In the genomic region with DNA sequence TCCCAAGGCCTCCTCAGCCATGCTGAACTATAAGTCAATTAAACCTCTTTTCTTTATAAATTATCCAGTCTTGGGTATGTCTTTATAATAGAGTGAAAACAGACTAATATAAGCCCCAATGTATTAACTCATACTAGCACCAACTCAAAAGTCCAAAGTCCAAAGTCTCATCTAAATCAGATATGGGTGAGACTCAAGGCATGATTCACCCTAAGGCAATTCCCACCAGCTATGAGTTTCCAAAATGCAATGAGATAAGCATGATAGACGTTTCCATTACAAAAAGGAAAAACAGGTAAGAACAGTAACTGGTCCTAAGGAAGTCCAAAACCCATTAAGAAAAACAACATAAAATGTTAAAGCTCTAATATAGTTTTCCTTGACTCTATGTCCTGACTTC, we compare ENCODE assay signal across 6 cellular contexts.
DNase-seq lines count a peak whose midpoint lies in the region; ATAC-seq, FAIRE-seq and TF ChIP-seq lines count a peak whose summit lies in the region.
"Not testable (repeated sequence)": the region's sequence is repeated elsewhere in the genome, so short reads cannot be mapped to it uniquely, and the experiment has no call there.

No MANE protein-coding gene starts in this region.

- not testable (repeated sequence) for H3K4me1 ChIP-seq in K562 (replicated peaks in 1 of 2; ENCODE audit: control insufficient read depth in 2 of 2, insufficient read depth in 2 of 2, low read length in 2 of 2); liver (ENCODE audit: control insufficient read depth in 4 of 4, insufficient read depth in 4 of 4, low read length in 3 of 4); small intestine (ENCODE audit: control insufficient read depth in 2 of 2, insufficient read depth in 1 of 2, low read depth in 1 of 2, low read length in 1 of 2)

- not testable (repeated sequence) for FAIRE-seq in K562 (lab: Jason Lieb, UNC); small intestine (lab: Jason Lieb, UNC)

- not testable (repeated sequence) for H3K79me2 ChIP-seq in K562 (ENCODE audit: control insufficient read depth, insufficient read depth, low read length)

- in situ Hi-C loops in K562 (cut with MboI): not testable (repeated sequence)

- H2AFZ ChIP-seq in K562 (ENCODE audit: low read depth, low read length): not testable (repeated sequence)

- CTCF ChIA-PET in K562 (lab: Yijun Ruan, JAX; ENCODE audit: low intra/inter-chr PET ratio): not testable (repeated sequence)

- not testable (repeated sequence) for H3K9ac ChIP-seq in K562 (ENCODE audit: insufficient read depth in 1 of 2, low read depth in 2 of 2, low read length in 2 of 2); liver (ENCODE audit: low read depth in 1 of 2, low read length in 2 of 2)

- H3K9me3 ChIP-seq in K562 (replicated peaks; ENCODE audit: control insufficient read depth, insufficient read depth, low read depth, low read length); liver (ENCODE audit: control insufficient read depth in 4 of 4, low read length in 3 of 4); small intestine (ENCODE audit: control insufficient read depth, low read depth): not testable (repeated sequence)

- not testable (repeated sequence) for TF ChIP-seq EP300 in K562 (IDR thresholded peaks at IDR 0.05; ENCODE audit: low read length)

- not testable (repeated sequence) for H3K27me3 ChIP-seq in K562 (ENCODE audit: control insufficient read depth in 2 of 2, insufficient read depth in 2 of 2, low read length in 2 of 2); liver (ENCODE audit: control insufficient read depth in 4 of 4, insufficient read depth in 4 of 4, low read length in 3 of 4); small intestine (ENCODE audit: control insufficient read depth in 2 of 2, insufficient read depth in 2 of 2, low read length in 2 of 2)

- TF ChIP-seq CTCF in K562 (IDR thresholded peaks at IDR 0.05 in 2 of 3, conservative IDR thresholded peaks at IDR 0.05 in 1 of 3; ENCODE audit: insufficient read depth in 2 of 3, low read depth in 1 of 3, low read length in 3 of 3); liver (IDR thresholded peaks at IDR 0.05; ENCODE audit: low read depth, low read length, missing input control): not testable (repeated sequence)

- not testable (repeated sequence) for BruUV-seq in K562 (replicated peaks; lab: Mats Ljungman, UMichigan)

- ATAC-seq in K562: not testable (repeated sequence)

- WGBS in K562 (ENCODE audit: insufficient coverage, low coverage, missing lambda C conversion rate): 0% methylated on average over 1 of the region's 1 CpG
- 36% methylated on average over 1 of the region's 1 CpG for WGBS in liver
- 14 to 43% (median 24%) methylated on average over 1 of the region's 1 CpG for WGBS in small intestine, 3 donors

- TF ChIP-seq POLR2A in K562 (conservative IDR thresholded peaks at IDR 0.05): not testable (repeated sequence)

- H3K4me2 ChIP-seq in K562 (ENCODE audit: insufficient read depth, low read length): not testable (repeated sequence)

- not testable (repeated sequence) for H3K4me3 ChIP-seq in K562; liver (ENCODE audit: low read depth in 1 of 3, low read length in 3 of 3); small intestine (ENCODE audit: low read depth in 1 of 2, low read length in 2 of 2)

- POLR2A ChIA-PET in K562 (lab: Yijun Ruan, JAX): not testable (repeated sequence)

- intact Hi-C loops in K562 (cut with micrococcal nuclease): not testable (repeated sequence)

- not testable (repeated sequence) for H3K9me1 ChIP-seq in K562 (ENCODE audit: control insufficient read depth, insufficient read depth, low read length)

- DNase-seq in LoVo (ENCODE audit: low spot score) (peak; percentile 18), RKO (ENCODE audit: low spot score) (peak; percentile 35), kidney tubule cell (ENCODE audit: low spot score) (peak; percentile 9), small intestine (peak; percentile 34)
- not testable (repeated sequence) for DNase-seq in K562 (ENCODE audit: extremely low read depth in 1 of 4, low spot score in 3 of 4)

- not testable (repeated sequence) for H4K20me1 ChIP-seq in K562 (replicated peaks; ENCODE audit: control insufficient read depth, insufficient read depth, low read length)

- not testable (repeated sequence) for TF ChIP-seq RAD21 in K562 (CRISPR knock-in tag; conservative IDR thresholded peaks at IDR 0.05 in 1 of 2, IDR thresholded peaks at IDR 0.05 in 1 of 2); liver (IDR thresholded peaks at IDR 0.05)

- not testable (repeated sequence) for H3K27ac ChIP-seq in K562 (ENCODE audit: extremely low read depth, low read depth, low read length); liver (ENCODE audit: low read depth in 1 of 2, low read length in 2 of 2); small intestine (ENCODE audit: low read depth in 1 of 2, low read length in 1 of 2)

- H3K36me3 ChIP-seq in K562 (ENCODE audit: control insufficient read depth, insufficient read depth, low read length); liver (ENCODE audit: control insufficient read depth in 4 of 4, insufficient read depth in 3 of 4, low read depth in 1 of 4, low read length in 3 of 4); small intestine (ENCODE audit: control insufficient read depth in 2 of 2, insufficient read depth in 2 of 2, low read length in 2 of 2): not testable (repeated sequence)

TF ChIP-seq in K562, 482 proteins besides CTCF, POLR2A, EP300 and RAD21:
- TF ChIP-seq FOSL1 (tag; conservative IDR thresholded peaks at IDR 0.05): 0 out of 2 replicates have a peak, but pooled peaks have one; percentile 19

TF ChIP-seq in liver, 16 proteins besides CTCF, POLR2A, EP300 and RAD21:
- TF ChIP-seq HNF4G (IDR thresholded peaks at IDR 0.05) (peak; percentile 45), HNF4A (conservative IDR thresholded peaks at IDR 0.05) (peak; percentile 59 to 81)
